In genomic region chr1:220113136-220113695, GRCh38 we compare ENCODE assay signal across 8 cellular contexts. TPM values are rescaled to one million over a fixed set of nuclear protein-coding genes. Genes with fewer than 3 reads are reported as not detected.
DNase-seq lines count a peak whose midpoint lies in the region; ATAC-seq and TF ChIP-seq lines count a peak whose summit lies in the region.

No MANE protein-coding gene starts in this region.

- H3K9me3 Mint-ChIP-seq in CD4-positive, CD25-positive, alpha-beta regulatory T cell: no peaks in the 10 kb centered on the region
- H3K9me3 Mint-ChIP-seq in activated naive CD8-positive, alpha-beta T cell treated with anti-CD3 and anti-CD28 coated beads, Interleukin-2, amount 50 U/mL, for 24 hours: no peaks in the 10 kb centered on the region

- TF ChIP-seq CTCF in KMS-11 (conservative IDR thresholded peaks at IDR 0.05; ENCODE audit: low read depth, low read length) (peak; percentile 77), left lung (IDR thresholded peaks at IDR 0.05) (peak; percentile 43 to 47)

- intact Hi-C loops in left lung (cut with DNase I): no loop called here

- H3K4me1 Mint-ChIP-seq in CD4-positive, CD25-positive, alpha-beta regulatory T cell: peaks cover 3 to 17% (median 7%) of the 10 kb centered on the region in 4 donors
- H3K4me1 Mint-ChIP-seq in activated naive CD8-positive, alpha-beta T cell treated with anti-CD3 and anti-CD28 coated beads, Interleukin-2, amount 50 U/mL, for 24 hours: peaks cover 3% of the 10 kb centered on the region

- ATAC-seq in CD4-positive, CD25-positive, alpha-beta regulatory T cell (ENCODE audit: low read depth in 2 of 2): peak; percentile 63 to 76
- ATAC-seq in GM18498 (IDR thresholded peaks at IDR 0.05; ENCODE audit: unreplicated experiment) (peak; percentile 76), left lung (peak; percentile 53), GM19328 (IDR thresholded peaks at IDR 0.05; ENCODE audit: unreplicated experiment) (no peak)
- peak; percentile 61 for ATAC-seq in activated naive CD8-positive, alpha-beta T cell treated with anti-CD3 and anti-CD28 coated beads, Interleukin-2, amount 50 U/mL, for 24 hours

- H3K4me3 ChIP-seq in CD4-positive, CD25-positive, alpha-beta regulatory T cell (ENCODE audit: low read depth, low read length): peak overlapping the region; percentile 2
- no peak overlapping the region for H3K4me3 ChIP-seq in KMS-11 (IDR thresholded peaks at IDR 0.05; ENCODE audit: insufficient read depth, low read depth, low read length)
- no peak overlapping the region for H3K4me3 ChIP-seq in left lung

- no peaks in the 10 kb centered on the region for H4K20me1 ChIP-seq in KMS-11 (ENCODE audit: insufficient read depth)

- H3K27me3 Mint-ChIP-seq in CD4-positive, CD25-positive, alpha-beta regulatory T cell: no peaks in the 10 kb centered on the region
- no peaks in the 10 kb centered on the region for H3K27me3 Mint-ChIP-seq in activated naive CD8-positive, alpha-beta T cell treated with anti-CD3 and anti-CD28 coated beads, Interleukin-2, amount 50 U/mL, for 24 hours

- H3K27me3 ChIP-seq in CD4-positive, CD25-positive, alpha-beta regulatory T cell (ENCODE audit: control insufficient read depth, insufficient read depth, low read length): no peaks in the 10 kb centered on the region
- H3K27me3 ChIP-seq in KMS-11 (ENCODE audit: insufficient read depth, low read depth) (no peaks in the 10 kb centered on the region), left lung (no peaks in the 10 kb centered on the region)

- H3K9me3 ChIP-seq in CD4-positive, CD25-positive, alpha-beta regulatory T cell (ENCODE audit: control insufficient read depth in 2 of 2, low read length in 2 of 2): no peaks in the 10 kb centered on the region
- no peaks in the 10 kb centered on the region for H3K9me3 ChIP-seq in left lung

- peaks cover 41% of the 10 kb centered on the region for H3K36me3 Mint-ChIP-seq in CD4-positive, CD25-positive, alpha-beta regulatory T cell
- H3K36me3 Mint-ChIP-seq in activated naive CD8-positive, alpha-beta T cell treated with anti-CD3 and anti-CD28 coated beads, Interleukin-2, amount 50 U/mL, for 24 hours (ENCODE audit: low read depth): peaks cover 34% of the 10 kb centered on the region

- no peak overlapping the region for H2AFZ ChIP-seq in KMS-11 (ENCODE audit: low read depth)

- H3K9ac ChIP-seq in KMS-11: no peak overlapping the region

- H3K36me3 ChIP-seq in CD4-positive, CD25-positive, alpha-beta regulatory T cell (ENCODE audit: control insufficient read depth, insufficient read depth, low read length): peaks cover 64% of the 10 kb centered on the region
- no peaks in the 10 kb centered on the region for H3K36me3 ChIP-seq in KMS-11 (ENCODE audit: insufficient read depth)
- H3K36me3 ChIP-seq in left lung: peaks cover 0 to 88% of the 10 kb centered on the region in 2 donors

- peak overlapping the region in 2 of 4 donors; percentile 7 to 10 for H3K4me3 Mint-ChIP-seq in CD4-positive, CD25-positive, alpha-beta regulatory T cell
- H3K4me3 Mint-ChIP-seq in activated naive CD8-positive, alpha-beta T cell treated with anti-CD3 and anti-CD28 coated beads, Interleukin-2, amount 50 U/mL, for 24 hours: no peak overlapping the region

- H3K27ac Mint-ChIP-seq in CD4-positive, CD25-positive, alpha-beta regulatory T cell: no peak overlapping the region
- no peak overlapping the region for H3K27ac Mint-ChIP-seq in activated naive CD8-positive, alpha-beta T cell treated with anti-CD3 and anti-CD28 coated beads, Interleukin-2, amount 50 U/mL, for 24 hours

- H3K4me2 ChIP-seq in KMS-11: no peak overlapping the region

- no peaks in the 10 kb centered on the region for H3K79me2 ChIP-seq in KMS-11 (ENCODE audit: insufficient read depth, low read depth)

- DNase-seq in CD4-positive, CD25-positive, alpha-beta regulatory T cell: peak in 2 of 3 donors; percentile 53 to 74
- no peak for DNase-seq in activated naive CD8-positive, alpha-beta T cell treated with anti-CD3 and anti-CD28 coated beads, Interleukin-2, amount 50 U/mL, for 24 hours
- no peak for DNase-seq in left lung
- DNase-seq in DMS153 (lab: John Stamatoyannopoulos, UW): no peak
- DNase-seq in NCI-H226: no peak

- no peak overlapping the region for H3K27ac ChIP-seq in CD4-positive, CD25-positive, alpha-beta regulatory T cell (ENCODE audit: insufficient read depth, low read length, poor library complexity, severe bottlenecking)
- no peak overlapping the region for H3K27ac ChIP-seq in KMS-11
- no peak overlapping the region for H3K27ac ChIP-seq in left lung

- no peaks in the 10 kb centered on the region for H3K4me1 ChIP-seq in CD4-positive, CD25-positive, alpha-beta regulatory T cell (ENCODE audit: control insufficient read depth, insufficient read depth, low read length, poor library complexity, severe bottlenecking)
- H3K4me1 ChIP-seq in KMS-11 (ENCODE audit: low read depth, poor library complexity, severe bottlenecking): no peaks in the 10 kb centered on the region
- H3K4me1 ChIP-seq in left lung: peaks cover 0 to 3% of the 10 kb centered on the region in 2 donors

RNA-seq across cellular contexts. Expression of gene IARS2, which starts 19.3 kb away (rescaled TPM):
- total RNA-seq in CD4-positive, CD25-positive, alpha-beta regulatory T cell: 26.7 TPM
- polyA plus RNA-seq in CD4-positive, CD25-positive, alpha-beta regulatory T cell: 10 to 100 TPM; 49.7 to 61.3 (median 55.2) TPM
- total RNA-seq in left lung: 10 to 100 TPM; 60.3 to 63.9 TPM

RNA-seq across cellular contexts. Expression of gene BPNT1, which starts 23.6 kb away (rescaled TPM):
- 7.7 TPM for total RNA-seq in CD4-positive, CD25-positive, alpha-beta regulatory T cell
- 10 to 100 TPM; 15.0 to 24.0 (median 16.0) TPM for polyA plus RNA-seq in CD4-positive, CD25-positive, alpha-beta regulatory T cell
- 10 to 100 TPM; 23.9 to 33.3 TPM for total RNA-seq in left lung

Comparison
In these comparisons a context has a peak if more than half of its experiments do, and no peak if none do; other contexts are left out.
1. DNase-seq: peak in CD4-positive, CD25-positive, alpha-beta regulatory T cell (2 of 3); none in activated naive CD8-positive, alpha-beta T cell treated with anti-CD3 and anti-CD28 coated beads, Interleukin-2, amount 50 U/mL, for 24 hours (single experiment), left lung (0 of 2), DMS153 (single experiment) and NCI-H226 (single experiment).